In genomic region chr6:128511518-128511917, GRCh38 we compare ENCODE assay signal across 10 cellular contexts. TPM values are rescaled to one million over a fixed set of nuclear protein-coding genes. Genes with fewer than 3 reads are reported as not detected.
DNase-seq lines count a peak whose midpoint lies in the region; ATAC-seq and TF ChIP-seq lines count a peak whose summit lies in the region.
"Had no signal": no experiment of that assay in that cellular context is flagged by ENCODE, and none has a peak within 500 bp of the region (broad histone marks: within the 10 kb centered on the region; RNA-seq: fewer than 3 reads in every experiment).

No MANE protein-coding gene starts in this region.

- peak overlapping the region; percentile 35 for H3K27ac ChIP-seq in ACC112 (ENCODE audit: low read depth, low read length)
- H3K27ac ChIP-seq: neutrophil had no signal

- H3K4me1 Mint-ChIP-seq in activated naive CD4-positive, alpha-beta T cell treated with anti-CD3 and anti-CD28 coated beads, Interleukin-2, amount 10 ng/mL, durations not matched to agents 7 days and 5 days = no peaks in the 10 kb centered on the region

- TF ChIP-seq CTCF in fibroblast of villous mesenchyme (IDR thresholded peaks at IDR 0.05; ENCODE audit: insufficient read depth, low read depth, low read length) = no peak

- H3K4me3 ChIP-seq in ACC112 (ENCODE audit: low read depth, low read length) = peak overlapping the region; percentile 38; the same call in 1 of the 2 replicates
- no peak overlapping the region for H3K4me3 ChIP-seq in fibroblast of villous mesenchyme (ENCODE audit: low read depth, low read length)

- H3K9me3 Mint-ChIP-seq in activated naive CD4-positive, alpha-beta T cell treated with anti-CD3 and anti-CD28 coated beads, Interleukin-2, amount 10 ng/mL, durations not matched to agents 7 days and 5 days = no peaks in the 10 kb centered on the region

- H3K4me1 ChIP-seq in ACC112 (ENCODE audit: control insufficient read depth, insufficient read depth, low read length, unreplicated experiment) = peaks cover 72% of the 10 kb centered on the region

- H2AFZ ChIP-seq in ACC112 (ENCODE audit: low read length, unreplicated experiment) = peak overlapping the region; percentile 8

- CTCF ChIA-PET in activated naive CD4-positive, alpha-beta T cell treated with anti-CD3 and anti-CD28 coated beads, Interleukin-2, amount 10 ng/mL, durations not matched to agents 7 days and 5 days (lab: Charles Lee) = interaction anchor here (1.3 kb wide), 1 partner anchor 108 kb away, joined by 3 read pairs; no protein-coding TSS in a partner anchor

- peaks cover 51% of the 10 kb centered on the region for H3K79me2 ChIP-seq in ACC112 (ENCODE audit: control insufficient read depth, insufficient read depth, low read length, unreplicated experiment)

- H3K27me3 ChIP-seq in ACC112 (ENCODE audit: insufficient read depth, low read length) = no peaks in the 10 kb centered on the region

- peak; percentile 64 for ATAC-seq in GM21619 (IDR thresholded peaks at IDR 0.05; ENCODE audit: unreplicated experiment)
- peak; percentile 58 for ATAC-seq in HG03558 (IDR thresholded peaks at IDR 0.05; ENCODE audit: extremely low read depth, unreplicated experiment)
- no peak for ATAC-seq in GM18868 (IDR thresholded peaks at IDR 0.05; ENCODE audit: unreplicated experiment)
- ATAC-seq in GM21390 (IDR thresholded peaks at IDR 0.05; ENCODE audit: unreplicated experiment) = no peak

- no peaks in the 10 kb centered on the region for H3K36me3 ChIP-seq in ACC112 (ENCODE audit: insufficient read depth, low read length)
- H3K36me3 ChIP-seq: neutrophil had no signal

- DNase-seq in fibroblast of villous mesenchyme (ENCODE audit: low read depth) (peak; percentile 58), NCI-H2227 (lab: John Stamatoyannopoulos, UW; ENCODE audit: unreplicated experiment) (no peak)
- no peak for DNase-seq in activated naive CD4-positive, alpha-beta T cell treated with anti-CD3 and anti-CD28 coated beads, Interleukin-2, amount 10 ng/mL, durations not matched to agents 7 days and 5 days
- DNase-seq: NCI-H1436 treated with DMSO at 0.1 percent for 48 hours had no signal

- no peak overlapping the region for H3K4me3 Mint-ChIP-seq in activated naive CD4-positive, alpha-beta T cell treated with anti-CD3 and anti-CD28 coated beads, Interleukin-2, amount 10 ng/mL, durations not matched to agents 7 days and 5 days

- H3K27me3 Mint-ChIP-seq in activated naive CD4-positive, alpha-beta T cell treated with anti-CD3 and anti-CD28 coated beads, Interleukin-2, amount 10 ng/mL, durations not matched to agents 7 days and 5 days = peaks cover 10% of the 10 kb centered on the region

- no peaks in the 10 kb centered on the region for H3K36me3 Mint-ChIP-seq in activated naive CD4-positive, alpha-beta T cell treated with anti-CD3 and anti-CD28 coated beads, Interleukin-2, amount 10 ng/mL, durations not matched to agents 7 days and 5 days

- H3K27ac Mint-ChIP-seq in activated naive CD4-positive, alpha-beta T cell treated with anti-CD3 and anti-CD28 coated beads, Interleukin-2, amount 10 ng/mL, durations not matched to agents 7 days and 5 days = no peak overlapping the region

RNA-seq across cellular contexts. Expression of gene PTPRK, which starts 8.9 kb away (rescaled TPM):
- 70.0 and 82.5 TPM in 2 replicates for total RNA-seq in fibroblast of villous mesenchyme

Comparison
In these comparisons a context has a peak if more than half of its experiments do, and no peak if none do; other contexts are left out.
1. ATAC-seq: peak in GM21619 (single experiment) and HG03558 (single experiment); none in GM18868 (single experiment) and GM21390 (single experiment).